In the genomic region with DNA sequence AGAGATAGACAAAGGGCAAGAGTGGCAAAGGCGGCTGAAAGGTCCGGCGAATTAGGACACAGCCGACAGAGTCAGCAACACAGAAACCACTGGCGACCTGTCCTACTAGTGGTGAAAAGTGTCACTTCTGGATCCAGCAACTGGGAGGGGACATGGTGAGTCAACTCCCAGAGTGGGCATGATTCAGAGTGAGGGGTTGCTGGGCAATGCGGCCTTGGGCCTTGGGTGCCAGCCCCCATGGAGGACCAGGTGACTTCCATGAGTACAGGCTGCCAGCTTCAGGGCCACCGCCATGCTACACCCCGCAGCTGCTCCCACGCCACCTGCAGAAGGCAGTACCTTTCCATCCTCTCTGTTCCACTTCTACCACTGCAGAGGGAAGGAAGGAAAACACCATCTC, we compare ENCODE assay signal across 17 cellular contexts.
DNase-seq lines count a peak whose midpoint lies in the region; ATAC-seq and TF ChIP-seq lines count a peak whose summit lies in the region.
"Had no signal": no experiment of that assay in that cellular context is flagged by ENCODE, and none has a peak within 500 bp of the region (broad histone marks: within the 10 kb centered on the region; RNA-seq: fewer than 3 reads in every experiment).

No MANE protein-coding gene starts in this region.

- H3K36me3 Mint-ChIP-seq in Caco-2 (ENCODE audit: insufficient read depth, unreplicated experiment) = peaks cover 32% of the 10 kb centered on the region
- H3K36me3 Mint-ChIP-seq in HFFc6 (ENCODE audit: low read depth) = peaks cover 13% of the 10 kb centered on the region
- peaks cover 8% of the 10 kb centered on the region for H3K36me3 Mint-ChIP-seq in endothelial cell (ENCODE audit: low read depth, unreplicated experiment)
- no peaks in the 10 kb centered on the region for H3K36me3 Mint-ChIP-seq in stimulated activated effector memory CD8-positive, alpha-beta T cell treated with anti-CD3 and anti-CD28 coated beads, Interleukin-12 subunit alpha, Interleukin-12 subunit beta, amount 100 ng/mL, for 72 hours
- H3K36me3 Mint-ChIP-seq: activated naive CD8-positive, alpha-beta T cell had no signal

- H3K36me3 ChIP-seq in Caco-2 (ENCODE audit: control insufficient read depth, insufficient read depth, low read length) (no peaks in the 10 kb centered on the region; the same call in 1 of the 2 replicates), psoas muscle (ENCODE audit: insufficient read depth in 1 of 2, low read depth in 1 of 2) (no peaks in the 10 kb centered on the region)
- H3K36me3 ChIP-seq: upper lobe of left lung had no signal

- H3K4me3 Mint-ChIP-seq in Caco-2 (ENCODE audit: unreplicated experiment) = no peak overlapping the region
- no peak overlapping the region for H3K4me3 Mint-ChIP-seq in HFFc6
- H3K4me3 Mint-ChIP-seq in endothelial cell (ENCODE audit: unreplicated experiment) = peak overlapping the region; percentile 12
- H3K4me3 Mint-ChIP-seq in stimulated activated effector memory CD8-positive, alpha-beta T cell treated with anti-CD3 and anti-CD28 coated beads, Interleukin-12 subunit alpha, Interleukin-12 subunit beta, amount 100 ng/mL, for 72 hours = no peak overlapping the region
- H3K4me3 Mint-ChIP-seq: activated naive CD8-positive, alpha-beta T cell; activated T-cell treated with anti-CD3 and anti-CD28 coated beads, Interleukin-2, amount 50 U/mL, for 72 hours; stimulated activated naive CD8-positive, alpha-beta T cell treated with anti-CD3 and anti-CD28 coated beads, Interleukin-15, Interleukin-2, amounts not matched to agents 100 ng/mL and 50 ng/mL, for 24 hours had no signal

- H3K4me1 Mint-ChIP-seq in Caco-2 (ENCODE audit: low read depth, unreplicated experiment) = peaks cover 70% of the 10 kb centered on the region
- peaks cover 67% of the 10 kb centered on the region for H3K4me1 Mint-ChIP-seq in HFFc6 (ENCODE audit: low read depth)
- peaks cover 22% of the 10 kb centered on the region for H3K4me1 Mint-ChIP-seq in endothelial cell (ENCODE audit: unreplicated experiment)
- H3K4me1 Mint-ChIP-seq in stimulated activated effector memory CD8-positive, alpha-beta T cell treated with anti-CD3 and anti-CD28 coated beads, Interleukin-12 subunit alpha, Interleukin-12 subunit beta, amount 100 ng/mL, for 72 hours = no peaks in the 10 kb centered on the region

- no peaks in the 10 kb centered on the region for H3K9me3 Mint-ChIP-seq in Caco-2 (ENCODE audit: unreplicated experiment)
- no peaks in the 10 kb centered on the region for H3K9me3 Mint-ChIP-seq in HFFc6
- no peaks in the 10 kb centered on the region for H3K9me3 Mint-ChIP-seq in endothelial cell (ENCODE audit: unreplicated experiment)
- H3K9me3 Mint-ChIP-seq in stimulated activated effector memory CD8-positive, alpha-beta T cell treated with anti-CD3 and anti-CD28 coated beads, Interleukin-12 subunit alpha, Interleukin-12 subunit beta, amount 100 ng/mL, for 72 hours = peaks cover 4% of the 10 kb centered on the region
- H3K9me3 Mint-ChIP-seq: activated T-cell treated with anti-CD3 and anti-CD28 coated beads, Interleukin-2, amount 50 U/mL, for 72 hours; stimulated activated naive CD8-positive, alpha-beta T cell treated with anti-CD3 and anti-CD28 coated beads, Interleukin-15, Interleukin-2, amounts not matched to agents 100 ng/mL and 50 ng/mL, for 24 hours had no signal

- H3K27me3 ChIP-seq in Caco-2 (replicated peaks; ENCODE audit: control insufficient read depth, insufficient read depth, low read length) (no peaks in the 10 kb centered on the region), psoas muscle (ENCODE audit: insufficient read depth in 3 of 3, low read length in 2 of 3) (no peaks in the 10 kb centered on the region)
- H3K27me3 ChIP-seq: upper lobe of left lung had no signal

- 82 to 94% (median 84%) methylated on average over 9 of the region's 9 CpGs for WGBS in psoas muscle, 3 donors

- intact Hi-C loops in Caco-2 (cut with micrococcal nuclease; ENCODE audit: unreplicated experiment) (loop anchor here (5.0 to 10.0 kb wide), 2 partner anchors 100 to 103 kb away; no protein-coding TSS in a partner anchor), psoas muscle (cut with DNase I) (loop anchor here (5.0 to 10.0 kb wide), 4 partner anchors 35 to 257 kb away; no protein-coding TSS in a partner anchor)

- no TSS peak for BruUV-seq in Caco-2 (replicated peaks; lab: Mats Ljungman, UMichigan)

- peak overlapping the region; percentile 76 for H3K27ac Mint-ChIP-seq in Caco-2 (ENCODE audit: unreplicated experiment)
- H3K27ac Mint-ChIP-seq in HFFc6 = peak overlapping the region; percentile 90; the same call in 1 of the 2 replicates
- no peak overlapping the region for H3K27ac Mint-ChIP-seq in endothelial cell (ENCODE audit: unreplicated experiment)
- H3K27ac Mint-ChIP-seq in stimulated activated effector memory CD8-positive, alpha-beta T cell treated with anti-CD3 and anti-CD28 coated beads, Interleukin-12 subunit alpha, Interleukin-12 subunit beta, amount 100 ng/mL, for 72 hours = no peak overlapping the region
- H3K27ac Mint-ChIP-seq: activated naive CD8-positive, alpha-beta T cell; activated T-cell treated with anti-CD3 and anti-CD28 coated beads, Interleukin-2, amount 50 U/mL, for 72 hours; stimulated activated naive CD8-positive, alpha-beta T cell treated with anti-CD3 and anti-CD28 coated beads, Interleukin-15, Interleukin-2, amounts not matched to agents 100 ng/mL and 50 ng/mL, for 24 hours had no signal

- DNase-seq in Caco-2 (no peak), HFFc6 (no peak), endothelial cell (ENCODE audit: low spot score) (no peak), psoas muscle (no peak), NCI-H774 (lab: John Stamatoyannopoulos, UW) (no peak)
- no peak for DNase-seq in stimulated activated CD4-positive, alpha-beta T cell treated with anti-CD3 and anti-CD28 coated beads, Interleukin-4, amount 100 ng/mL, for 24 hours
- no peak for DNase-seq in stimulated activated effector memory CD8-positive, alpha-beta T cell treated with anti-CD3 and anti-CD28 coated beads, Interleukin-12 subunit alpha, Interleukin-12 subunit beta, amount 100 ng/mL, for 72 hours (ENCODE audit: low spot score in 2 of 2)
- DNase-seq: activated CD4-positive, alpha-beta T cell treated with anti-CD3 and anti-CD28 coated beads for 1 hour; activated T-cell treated with anti-CD3 and anti-CD28 coated beads, Interleukin-2, amount 50 U/mL, for 72 hours; hippocampal formation; SHP77; upper lobe of left lung had no signal

- H3K4me1 ChIP-seq in Caco-2 (peaks cover 66% of the 10 kb centered on the region), psoas muscle (peaks cover 63% of the 10 kb centered on the region)

- H3K9me3 ChIP-seq in Caco-2 (no peaks in the 10 kb centered on the region), psoas muscle (no peaks in the 10 kb centered on the region)
- H3K9me3 ChIP-seq: upper lobe of left lung had no signal

- POLR2A ChIA-PET in Caco-2 (lab: Charles Lee) = interaction anchor here (1.7 kb wide), 1 partner anchor 60 kb away, joined by 6 read pairs; no protein-coding TSS in a partner anchor

- ATAC-seq in psoas muscle (peak in 3 of 4 donors; percentile 6 to 44 (median 8)), HG03520 (IDR thresholded peaks at IDR 0.05; ENCODE audit: unreplicated experiment) (no peak)
- no peak for ATAC-seq in stimulated activated effector memory CD8-positive, alpha-beta T cell treated with anti-CD3 and anti-CD28 coated beads, Interleukin-12 subunit alpha, Interleukin-12 subunit beta, amount 100 ng/mL, for 72 hours
- ATAC-seq: activated T-cell treated with anti-CD3 and anti-CD28 coated beads, Interleukin-2, amount 50 U/mL, for 72 hours had no signal

- H3K27me3 Mint-ChIP-seq in Caco-2 (ENCODE audit: insufficient read depth, unreplicated experiment) (no peaks in the 10 kb centered on the region), HFFc6 (ENCODE audit: insufficient read depth) (no peaks in the 10 kb centered on the region; the same call in none of the 2 replicates), endothelial cell (ENCODE audit: unreplicated experiment) (peaks cover 8% of the 10 kb centered on the region)
- H3K27me3 Mint-ChIP-seq: activated naive CD8-positive, alpha-beta T cell; stimulated activated naive CD8-positive, alpha-beta T cell treated with anti-CD3 and anti-CD28 coated beads, Interleukin-15, Interleukin-2, amounts not matched to agents 100 ng/mL and 50 ng/mL, for 24 hours had no signal

- CTCF ChIA-PET in Caco-2 (lab: Charles Lee) = no interaction called here

- H3K4me3 ChIP-seq in Caco-2 (ENCODE audit: low read depth, low read length) (no peak overlapping the region), psoas muscle (no peak overlapping the region)
- H3K4me3 ChIP-seq: lung, skin epidermis, upper lobe of left lung had no signal

- TF ChIP-seq CTCF in Caco-2 (IDR thresholded peaks at IDR 0.05; ENCODE audit: insufficient read depth in 1 of 2, low read depth in 1 of 2, low read length in 1 of 2, severe bottlenecking in 1 of 2, unreplicated experiment in 1 of 2) = peak in 1 of 2 experiments; percentile 27
- no peak for TF ChIP-seq CTCF in HFFc6 (IDR thresholded peaks at IDR 0.05)
- no peak for TF ChIP-seq CTCF in endothelial cell (IDR thresholded peaks at IDR 0.05; ENCODE audit: unreplicated experiment)
- TF ChIP-seq CTCF in psoas muscle (IDR thresholded peaks at IDR 0.05) = no peak

- peak overlapping the region; percentile 81 for H3K27ac ChIP-seq in psoas muscle

Comparison
In these comparisons a context has a peak if more than half of its experiments do, and no peak if none do; other contexts are left out.
1. H3K27ac Mint-ChIP-seq: peak in Caco-2 (single experiment) and HFFc6 (single experiment); none in endothelial cell (single experiment) and stimulated activated effector memory CD8-positive, alpha-beta T cell treated with anti-CD3 and anti-CD28 coated beads, Interleukin-12 subunit alpha, Interleukin-12 subunit beta, amount 100 ng/mL, for 72 hours (single experiment).
2. ATAC-seq: peak in psoas muscle (3 of 4); none in HG03520 (single experiment) and stimulated activated effector memory CD8-positive, alpha-beta T cell treated with anti-CD3 and anti-CD28 coated beads, Interleukin-12 subunit alpha, Interleukin-12 subunit beta, amount 100 ng/mL, for 72 hours (single experiment).